ENCODE assay signal across 4 cellular contexts in the genomic region with DNA sequence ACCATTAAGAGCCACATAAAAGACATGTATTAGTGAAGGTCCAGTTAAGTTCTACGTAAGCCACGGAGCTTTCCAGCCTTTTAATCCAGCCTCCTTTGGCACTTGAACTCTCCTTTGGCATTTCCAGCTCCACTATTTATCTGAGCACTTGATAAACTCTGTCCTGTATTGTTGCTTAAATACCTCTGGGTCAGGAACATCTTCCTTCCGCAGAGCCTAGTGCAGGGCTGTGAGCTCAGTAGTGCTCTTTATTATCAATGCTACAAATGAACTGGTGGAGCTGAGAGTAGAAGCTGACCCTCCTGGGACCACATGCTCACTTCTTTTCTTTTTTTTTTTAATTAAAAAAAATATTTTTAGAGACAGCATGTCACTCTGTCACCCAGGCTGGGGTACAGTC. TPM values are rescaled to one million over a fixed set of nuclear protein-coding genes. Genes with fewer than 3 reads are reported as not detected.
"Had no signal": no experiment of that assay in that cellular context is flagged by ENCODE, and none has a peak within 500 bp of the region (broad histone marks: within the 10 kb centered on the region; RNA-seq: fewer than 3 reads in every experiment).

No MANE protein-coding gene starts in this region.

- H3K4me3 ChIP-seq: GM12878 had no signal

- DNase-seq: GDM1, GF-D8 had no signal

- ATAC-seq: GM12878 had no signal

RNA-seq across cellular contexts. Expression of a gene that starts 4.9 kb away (rescaled TPM):
- total RNA-seq: G401 had no signal
